Comparison of ENCODE assay signal across 1 cellular context in genomic region chr12:233615-233968, GRCh38.
TF ChIP-seq lines count a peak whose summit lies in the region.

No MANE protein-coding gene starts in this region.

TF ChIP-seq in WTC11, 78 proteins besides CTCF, POLR2A, EP300 and RAD21 (continued from another document):
- TF ChIP-seq HMGXB4 (CRISPR knock-in tag; IDR thresholded peaks at IDR 0.05) = no peak
TF ChIP-seq in WTC11: peak in this region for 0.
